In genomic region chr7:115679423-115679822, GRCh38 we compare ENCODE assay signal across 16 cellular contexts.
"Had no signal": no experiment of that assay in that cellular context is flagged by ENCODE, and none has a peak within 500 bp of the region (broad histone marks: within the 10 kb centered on the region; RNA-seq: fewer than 3 reads in every experiment).

No MANE protein-coding gene starts in this region.

- DNase-seq: hippocampal formation; left cardiac atrium; left lung; lower lobe of right lung; naive thymus-derived CD4-positive, alpha-beta T cell; ovary; retina; right cardiac atrium; sigmoid colon; spleen; stimulated activated naive CD4-positive, alpha-beta T cell; tibial artery; upper lobe of right lung had no signal

- H3K9me3 ChIP-seq: left lung, lower lobe of right lung, ovary, sigmoid colon, spleen, suprapubic skin, thoracic aorta, tibial artery, upper lobe of right lung had no signal

- ATAC-seq: left cardiac atrium; naive thymus-derived CD4-positive, alpha-beta T cell; natural killer cell treated with Interleukin-12 subunit alpha and Interleukin-12 subunit beta and Interleukin-15 and Interleukin-18, amount 100 ng/mL, for 72 hours had no signal

- H3K36me3 ChIP-seq: left lung, lower lobe of right lung, ovary, sigmoid colon, spleen, suprapubic skin, thoracic aorta, tibial artery, upper lobe of right lung had no signal

- H3K4me3 ChIP-seq: left lung, lower lobe of right lung, ovary, sigmoid colon, spleen, suprapubic skin, thoracic aorta, tibial artery, upper lobe of right lung had no signal

- H3K27ac ChIP-seq: left lung, lower lobe of right lung, spleen, suprapubic skin, thoracic aorta, tibial artery, upper lobe of right lung had no signal

- H3K27me3 ChIP-seq: ovary, sigmoid colon, spleen, suprapubic skin, tibial artery, upper lobe of right lung had no signal

- H3K4me1 ChIP-seq: lower lobe of right lung, spleen, suprapubic skin, tibial artery had no signal
